11 cellular contexts compared by ENCODE assay signal in genomic region chr16:80198265-80198994, GRCh38.
DNase-seq lines count a peak whose midpoint lies in the region; TF ChIP-seq lines count a peak whose summit lies in the region.
"Had no signal": no experiment of that assay in that cellular context is flagged by ENCODE, and none has a peak within 500 bp of the region (broad histone marks: within the 10 kb centered on the region; RNA-seq: fewer than 3 reads in every experiment).

No MANE protein-coding gene starts in this region.

- no peaks in the 10 kb centered on the region for H3K36me3 Mint-ChIP-seq in CD4-positive, alpha-beta memory T cell

- H3K27ac ChIP-seq in VCaP, result 0 out of 2 replicates have a peak overlapping the region, but pooled peaks have one; percentile 11
- H3K27ac ChIP-seq in CD4-positive, alpha-beta memory T cell (ENCODE audit: low read depth, low read length), result no peak overlapping the region
- no peak overlapping the region for H3K27ac ChIP-seq in caudate nucleus (ENCODE audit: low read depth, low read length)
- H3K27ac ChIP-seq: BLaER1 treated with 17β-estradiol and CSF1 and Interleukin-3, amounts not matched to agents 10 nM and 100 nM had no signal

- no peaks in the 10 kb centered on the region for H3K4me1 ChIP-seq in CD4-positive, alpha-beta memory T cell (ENCODE audit: insufficient read depth, low read length)
- H3K4me1 ChIP-seq: BLaER1 treated with 17β-estradiol and CSF1 and Interleukin-3, amounts not matched to agents 10 nM and 100 nM had no signal

- CTCF ChIA-PET in CD4-positive, alpha-beta memory T cell (lab: Charles Lee; ENCODE audit: partially characterized antibody), result no interaction called here

- H3K27me3 Mint-ChIP-seq in CD4-positive, alpha-beta memory T cell, result peaks cover 9 to 10% of the 10 kb centered on the region in 2 donors

- H3K4me3 ChIP-seq in CD4-positive, alpha-beta memory T cell (ENCODE audit: low read length in 2 of 2), result no peak overlapping the region
- H3K4me3 ChIP-seq: BLaER1 treated with 17β-estradiol and CSF1 and Interleukin-3, amounts not matched to agents 10 nM and 100 nM had no signal

- no peak for TF ChIP-seq CTCF in VCaP (conservative IDR thresholded peaks at IDR 0.05)

- H3K27ac Mint-ChIP-seq in CD4-positive, alpha-beta memory T cell, result no peak overlapping the region

- no peaks in the 10 kb centered on the region for H3K9me3 ChIP-seq in CD4-positive, alpha-beta memory T cell (ENCODE audit: control insufficient read depth in 1 of 2, low read length in 2 of 2)
- H3K9me3 ChIP-seq: BLaER1 treated with 17β-estradiol and CSF1 and Interleukin-3, amounts not matched to agents 10 nM and 100 nM had no signal

- H3K4me3 Mint-ChIP-seq in CD4-positive, alpha-beta memory T cell, result no peak overlapping the region

- H3K27me3 ChIP-seq in CD4-positive, alpha-beta memory T cell (ENCODE audit: insufficient read depth, low read length), result no peaks in the 10 kb centered on the region
- H3K27me3 ChIP-seq: BLaER1 treated with 17β-estradiol and CSF1 and Interleukin-3, amounts not matched to agents 10 nM and 100 nM had no signal

- H3K36me3 ChIP-seq in CD4-positive, alpha-beta memory T cell (ENCODE audit: insufficient read depth, low read length), result no peaks in the 10 kb centered on the region
- H3K36me3 ChIP-seq: BLaER1 treated with 17β-estradiol and CSF1 and Interleukin-3, amounts not matched to agents 10 nM and 100 nM had no signal

- intact Hi-C loops in CD4-positive, alpha-beta memory T cell (cut with micrococcal nuclease), result no loop called here

- POLR2A ChIA-PET in CD4-positive, alpha-beta memory T cell (lab: Charles Lee; ENCODE audit: partially characterized antibody), result no interaction called here

- no peaks in the 10 kb centered on the region for H3K4me1 Mint-ChIP-seq in CD4-positive, alpha-beta memory T cell

- DNase-seq in DMS53 treated with DMSO at 0.1 percent for 48 hours (lab: John Stamatoyannopoulos, UW; ENCODE audit: unreplicated experiment) (peak; percentile 91), NCI-H1930 (lab: John Stamatoyannopoulos, UW) (peak; percentile 3 to 19), left kidney (ENCODE audit: low read depth, low spot score) (peak; percentile 5), caudate nucleus (lab: John Stamatoyannopoulos, UW) (no peak), A172 (ENCODE audit: low spot score) (no peak), mesenteric fat pad (ENCODE audit: low spot score) (no peak)
- no peak for DNase-seq in CD4-positive, alpha-beta memory T cell
- DNase-seq: activated CD4-positive, alpha-beta T cell treated with anti-CD3 and anti-CD28 coated beads for 48 hours; MM.1S had no signal

- no peaks in the 10 kb centered on the region for H3K9me3 Mint-ChIP-seq in CD4-positive, alpha-beta memory T cell

Comparison
In these comparisons a context has a peak if more than half of its experiments do, and no peak if none do; other contexts are left out.
1. DNase-seq: peak in DMS53 treated with DMSO at 0.1 percent for 48 hours (single experiment), NCI-H1930 (2 of 2) and left kidney (single experiment); none in CD4-positive, alpha-beta memory T cell (0 of 5), caudate nucleus (0 of 61), A172 (single experiment) and mesenteric fat pad (single experiment).